Comparison of ENCODE assay signal across 1 cellular context in the genomic region with DNA sequence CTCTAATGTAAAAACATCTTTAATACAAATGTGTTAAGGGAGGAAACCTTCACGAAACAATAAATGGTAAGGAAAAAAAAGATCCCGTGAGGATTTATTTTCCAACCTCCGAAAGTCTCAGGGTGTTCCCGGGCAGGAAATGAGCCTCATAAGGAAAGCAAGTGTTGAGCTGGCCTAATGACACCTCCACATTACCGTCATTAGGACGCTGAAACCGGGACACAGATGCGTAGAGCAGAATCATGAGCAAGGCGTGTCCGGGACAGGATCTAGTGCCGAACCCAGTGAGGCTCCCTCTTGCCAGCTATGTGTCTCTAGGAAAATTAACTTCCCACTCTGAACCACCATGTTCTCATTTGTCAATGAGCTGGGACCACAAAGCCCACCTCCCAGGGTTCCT.
TF ChIP-seq lines count a peak whose summit lies in the region.

No MANE protein-coding gene starts in this region.

TF ChIP-seq in K562, 482 proteins besides CTCF, POLR2A, EP300 and RAD21 (continued from another document):
- TF ChIP-seq THRB (CRISPR knock-in tag; conservative IDR thresholded peaks at IDR 0.05) = no peak
- no peak for TF ChIP-seq TRIM25 (IDR thresholded peaks at IDR 0.05; ENCODE audit: borderline replicate concordance)
- TF ChIP-seq EGR1 (conservative IDR thresholded peaks at IDR 0.05) = no peak
- TF ChIP-seq TARDBP (IDR thresholded peaks at IDR 0.05) = no peak
- no peak for TF ChIP-seq THRA (IDR thresholded peaks at IDR 0.05)
- no peak for TF ChIP-seq HDAC8 (tag; IDR thresholded peaks at IDR 0.05)
- no peak for TF ChIP-seq POLR2AphosphoS2 (IDR thresholded peaks at IDR 0.05; ENCODE audit: low read length)
- TF ChIP-seq MCM2 (IDR thresholded peaks at IDR 0.05; ENCODE audit: low read depth) = no peak
